In the genomic region with DNA sequence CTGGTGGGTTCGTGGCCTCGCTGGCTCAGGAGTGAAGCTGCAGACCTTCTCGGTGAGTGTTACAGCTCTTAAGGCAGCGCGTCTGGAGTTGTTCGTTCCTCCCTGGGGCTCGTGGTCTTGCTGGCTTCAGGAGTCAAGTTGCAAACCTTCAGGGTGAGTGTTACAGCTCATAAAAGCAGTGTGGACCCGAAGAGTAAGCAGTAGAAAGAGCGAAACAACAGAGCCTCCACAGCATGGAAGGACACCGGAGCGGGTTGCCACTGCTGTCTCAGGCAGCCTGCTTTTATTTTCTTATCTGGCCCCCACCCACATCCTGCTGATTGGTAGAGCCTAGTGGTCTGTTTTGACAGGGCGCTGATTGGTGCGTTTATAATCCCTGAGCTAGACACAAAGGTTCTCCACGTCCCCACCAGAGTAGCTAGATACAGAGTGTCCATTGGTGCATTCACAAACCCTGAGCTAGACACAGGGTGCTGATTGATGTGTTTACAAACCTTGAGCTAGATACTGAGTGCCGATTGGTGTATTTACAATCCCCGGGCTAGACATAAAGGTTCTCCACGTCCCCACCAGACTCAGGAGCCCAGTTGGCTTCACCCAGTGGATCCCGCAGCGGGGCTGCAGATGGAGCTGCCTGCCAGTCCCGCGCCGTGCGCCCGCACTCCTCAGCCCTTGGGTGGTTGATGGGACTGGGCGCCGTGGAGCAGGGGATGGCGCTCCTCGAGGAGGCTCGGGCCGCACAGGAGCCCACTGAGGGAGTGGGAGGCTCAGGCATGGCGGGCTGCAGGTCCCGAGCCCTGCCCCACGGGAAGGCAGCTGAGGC, we compare ENCODE assay signal across 7 cellular contexts.
A peak's percentile ranks its signal among the peaks of the same experiment; 100 is the strongest.
DNase-seq lines count a peak whose midpoint lies in the region; ATAC-seq, FAIRE-seq and TF ChIP-seq lines count a peak whose summit lies in the region.
"Not testable (repeated sequence)": the region's sequence is repeated elsewhere in the genome, so short reads cannot be mapped to it uniquely, and the experiment has no call there.

No MANE protein-coding gene starts in this region.

- H4K20me1 ChIP-seq in GM23338 (replicated peaks; ENCODE audit: insufficient read depth); PC-9 (ENCODE audit: insufficient read depth); smooth muscle cell (ENCODE audit: low read depth): not testable (repeated sequence)

- not testable (repeated sequence) for H3K9me2 ChIP-seq in GM23338 (ENCODE audit: insufficient read depth); PC-9 (ENCODE audit: insufficient read depth)

- H3K27ac ChIP-seq in GM23338 (ENCODE audit: low read depth); PC-9; smooth muscle cell (ENCODE audit: low read depth): not testable (repeated sequence)
- H3K27ac ChIP-seq in ascending aorta = peak overlapping the region; percentile 62 to 77
- peak overlapping the region in 1 of 2 donors; percentile 3 for H3K27ac ChIP-seq in kidney (ENCODE audit: low read depth in 2 of 2, low read length in 2 of 2)

- H3K36me3 Mint-ChIP-seq in GM23338 (ENCODE audit: low read depth); natural killer cell: not testable (repeated sequence)

- H3K4me1 ChIP-seq in GM23338 (ENCODE audit: insufficient read depth); ascending aorta; kidney (ENCODE audit: control insufficient read depth in 1 of 2, insufficient read depth in 1 of 2, low read depth in 1 of 2, low read length in 2 of 2); smooth muscle cell (ENCODE audit: low read depth): not testable (repeated sequence)
- H3K4me1 ChIP-seq in PC-9 (replicated peaks; ENCODE audit: insufficient read depth) = peaks cover 33% of the 10 kb centered on the region

- intact Hi-C loops in PC-9 (cut with micrococcal nuclease; ENCODE audit: unreplicated experiment); kidney (cut with DNase I); natural killer cell (cut with micrococcal nuclease): not testable (repeated sequence)
- intact Hi-C loops in ascending aorta (cut with DNase I) = loop anchor here (5.0 kb wide), 1 partner anchor 110 kb away; a partner anchor contains a TSS

- POLR2A ChIA-PET in PC-9 (lab: Charles Lee; ENCODE audit: unreplicated experiment) = not testable (repeated sequence)

- not testable (repeated sequence) for TF ChIP-seq CTCF in GM23338 (conservative IDR thresholded peaks at IDR 0.05; ENCODE audit: low read depth in 2 of 2); PC-9 (conservative IDR thresholded peaks at IDR 0.05); ascending aorta (IDR thresholded peaks at IDR 0.05); epithelial cell of proximal tubule (conservative IDR thresholded peaks at IDR 0.05; ENCODE audit: low read depth, low read length); kidney (IDR thresholded peaks at IDR 0.05; ENCODE audit: borderline replicate concordance, extremely low read depth, insufficient read depth); natural killer cell (IDR thresholded peaks at IDR 0.05); smooth muscle cell (IDR thresholded peaks at IDR 0.05; ENCODE audit: borderline replicate concordance, insufficient read depth, poor library complexity, severe bottlenecking)

- H3K27me3 ChIP-seq in GM23338 (ENCODE audit: insufficient read depth) = peaks cover 11% of the 10 kb centered on the region; the same call in 1 of the 2 replicates
- not testable (repeated sequence) for H3K27me3 ChIP-seq in PC-9 (ENCODE audit: insufficient read depth, low read depth); ascending aorta; smooth muscle cell (ENCODE audit: low read depth)

- CTCF ChIA-PET in PC-9 (lab: Charles Lee) = not testable (repeated sequence)

- H3K79me2 ChIP-seq in GM23338 (replicated peaks; ENCODE audit: insufficient read depth); PC-9 (ENCODE audit: low read depth); smooth muscle cell (ENCODE audit: low read depth): not testable (repeated sequence)

- not testable (repeated sequence) for H3K27ac Mint-ChIP-seq in GM23338, natural killer cell

- FAIRE-seq in kidney (lab: Jason Lieb, UNC) = not testable (repeated sequence)

- DNase-seq in GM23338 (ENCODE audit: low spot score); PC-9; epithelial cell of proximal tubule (ENCODE audit: low read depth); natural killer cell; smooth muscle cell (lab: John Stamatoyannopoulos, UW; ENCODE audit: unreplicated experiment): not testable (repeated sequence)
- DNase-seq in ascending aorta (ENCODE audit: low spot score in 2 of 2) (peak in 1 of 2 donors; percentile 19), kidney (peak; percentile 77)

- H3K9me3 ChIP-seq in PC-9 (ENCODE audit: insufficient read depth, low read depth); ascending aorta; kidney (ENCODE audit: control insufficient read depth in 1 of 2, low read length in 2 of 2); smooth muscle cell (replicated peaks; ENCODE audit: low read depth): not testable (repeated sequence)

- WGBS in smooth muscle cell (ENCODE audit: low lambda C conversion rate) = 71% methylated on average over 28 of the region's 33 CpGs

- H2AFZ ChIP-seq in GM23338 (peak overlapping the region; percentile 84), smooth muscle cell (ENCODE audit: low read depth) (peak overlapping the region; percentile 29)
- H2AFZ ChIP-seq in PC-9 = not testable (repeated sequence)

- peak overlapping the region; percentile 73 for H3K4me2 ChIP-seq in GM23338
- peak overlapping the region; percentile 44; the same call in 1 of the 2 replicates for H3K4me2 ChIP-seq in PC-9
- H3K4me2 ChIP-seq in smooth muscle cell = peak overlapping the region; percentile 62

- not testable (repeated sequence) for H3K9me3 Mint-ChIP-seq in GM23338, natural killer cell

- not testable (repeated sequence) for H3K27me3 Mint-ChIP-seq in GM23338 (ENCODE audit: insufficient read depth, low read depth, poor library complexity)
- peaks cover 16 to 59% of the 10 kb centered on the region in 2 donors for H3K27me3 Mint-ChIP-seq in natural killer cell (ENCODE audit: low read depth in 2 of 2)

- not testable (repeated sequence) for H3K4me1 Mint-ChIP-seq in GM23338, natural killer cell

- not testable (repeated sequence) for H3F3A ChIP-seq in GM23338 (replicated peaks; ENCODE audit: low read depth); smooth muscle cell (ENCODE audit: low read depth)
- peaks cover 19% of the 10 kb centered on the region for H3F3A ChIP-seq in PC-9 (ENCODE audit: insufficient read depth, low read depth)

- not testable (repeated sequence) for ATAC-seq in GM23338, natural killer cell

- H3K4me3 Mint-ChIP-seq in GM23338 = peak overlapping the region; percentile 68
- H3K4me3 Mint-ChIP-seq in natural killer cell = peak overlapping the region; percentile 63

- BruUV-seq in PC-9 (replicated peaks; lab: Mats Ljungman, UMichigan) = not testable (repeated sequence)

- H3K9ac ChIP-seq in kidney (ENCODE audit: low read length in 2 of 2) = peak overlapping the region in 1 of 2 donors; percentile 49
- not testable (repeated sequence) for H3K9ac ChIP-seq in smooth muscle cell (ENCODE audit: low read depth)

- H3K4me3 ChIP-seq in GM23338 (peak overlapping the region; percentile 56), ascending aorta (peak overlapping the region; percentile 59 to 86), epithelial cell of proximal tubule (ENCODE audit: low read depth, low read length) (peak overlapping the region; percentile 57), kidney (ENCODE audit: low read length in 2 of 2) (peak overlapping the region; percentile 52 to 61), smooth muscle cell (peak overlapping the region; percentile 31)
- H3K4me3 ChIP-seq in PC-9 = not testable (repeated sequence)

- H3K36me3 ChIP-seq in GM23338 (ENCODE audit: insufficient read depth); PC-9 (ENCODE audit: low read depth); ascending aorta; kidney (ENCODE audit: control insufficient read depth in 1 of 2, insufficient read depth in 2 of 2, low read length in 2 of 2); smooth muscle cell (ENCODE audit: low read depth): not testable (repeated sequence)
